In genomic region chr22:47057916-47058585, GRCh38 we compare ENCODE assay signal across 15 cellular contexts.
"Had no signal": no experiment of that assay in that cellular context is flagged by ENCODE, and none has a peak within 500 bp of the region (broad histone marks: within the 10 kb centered on the region; RNA-seq: fewer than 3 reads in every experiment).

No MANE protein-coding gene starts in this region.

- DNase-seq: activated CD4-positive, alpha-beta memory T cell treated with anti-CD3 and anti-CD28 coated beads, Interleukin-2, amount 10 ng/mL, durations not matched to agents 7 days and 5 days; activated CD4-positive, alpha-beta T cell treated with anti-CD3 and anti-CD28 coated beads for 36 hours; activated naive CD4-positive, alpha-beta T cell; activated T-cell treated with anti-CD3 and anti-CD28 coated beads, Interleukin-2, amount 50 U/mL, for 72 hours; amniotic stem cell; foreskin fibroblast; glutamatergic neuron; T-helper 9 cell; tibial artery had no signal

- ATAC-seq: activated CD4-positive, alpha-beta T cell treated with anti-CD3 and anti-CD28 coated beads for 36 hours; activated T-cell treated with anti-CD3 and anti-CD28 coated beads, Interleukin-2, amount 50 U/mL, for 72 hours had no signal

- H3K4me1 Mint-ChIP-seq: activated CD4-positive, alpha-beta T cell treated with anti-CD3 and anti-CD28 coated beads for 36 hours had no signal

- H3K9me3 ChIP-seq: esophagus muscularis mucosa, ovary, tibial artery, vagina had no signal

- H3K27ac Mint-ChIP-seq: activated CD4-positive, alpha-beta memory T cell treated with anti-CD3 and anti-CD28 coated beads, Interleukin-2, amount 10 ng/mL, durations not matched to agents 7 days and 5 days; activated CD4-positive, alpha-beta T cell treated with anti-CD3 and anti-CD28 coated beads for 36 hours; activated T-cell treated with anti-CD3 and anti-CD28 coated beads, Interleukin-2, amount 50 U/mL, for 72 hours had no signal

- H3K9me3 Mint-ChIP-seq: activated CD4-positive, alpha-beta memory T cell treated with anti-CD3 and anti-CD28 coated beads, Interleukin-2, amount 10 ng/mL, durations not matched to agents 7 days and 5 days; activated T-cell treated with anti-CD3 and anti-CD28 coated beads, Interleukin-2, amount 50 U/mL, for 72 hours; brain; nephron had no signal

- H3K4me3 Mint-ChIP-seq: activated CD4-positive, alpha-beta memory T cell treated with anti-CD3 and anti-CD28 coated beads, Interleukin-2, amount 10 ng/mL, durations not matched to agents 7 days and 5 days; activated CD4-positive, alpha-beta T cell treated with anti-CD3 and anti-CD28 coated beads for 36 hours; activated T-cell treated with anti-CD3 and anti-CD28 coated beads, Interleukin-2, amount 50 U/mL, for 72 hours; brain; nephron had no signal

- H3K27me3 Mint-ChIP-seq: activated CD4-positive, alpha-beta memory T cell treated with anti-CD3 and anti-CD28 coated beads, Interleukin-2, amount 10 ng/mL, durations not matched to agents 7 days and 5 days; activated CD4-positive, alpha-beta T cell treated with anti-CD3 and anti-CD28 coated beads for 36 hours had no signal

- H3K4me1 ChIP-seq: esophagus muscularis mucosa, tibial artery, vagina had no signal

- H3K27ac ChIP-seq: dorsolateral prefrontal cortex, esophagus muscularis mucosa, ovary, tibial artery, vagina had no signal

- H3K4me3 ChIP-seq: dorsolateral prefrontal cortex, esophagus muscularis mucosa, ovary, tibial artery, vagina had no signal

- H3K27me3 ChIP-seq: dorsolateral prefrontal cortex, esophagus muscularis mucosa, ovary, tibial artery, vagina had no signal

- H3K36me3 ChIP-seq: ovary, vagina had no signal
